Comparison of ENCODE assay signal across 8 cellular contexts in the genomic region with DNA sequence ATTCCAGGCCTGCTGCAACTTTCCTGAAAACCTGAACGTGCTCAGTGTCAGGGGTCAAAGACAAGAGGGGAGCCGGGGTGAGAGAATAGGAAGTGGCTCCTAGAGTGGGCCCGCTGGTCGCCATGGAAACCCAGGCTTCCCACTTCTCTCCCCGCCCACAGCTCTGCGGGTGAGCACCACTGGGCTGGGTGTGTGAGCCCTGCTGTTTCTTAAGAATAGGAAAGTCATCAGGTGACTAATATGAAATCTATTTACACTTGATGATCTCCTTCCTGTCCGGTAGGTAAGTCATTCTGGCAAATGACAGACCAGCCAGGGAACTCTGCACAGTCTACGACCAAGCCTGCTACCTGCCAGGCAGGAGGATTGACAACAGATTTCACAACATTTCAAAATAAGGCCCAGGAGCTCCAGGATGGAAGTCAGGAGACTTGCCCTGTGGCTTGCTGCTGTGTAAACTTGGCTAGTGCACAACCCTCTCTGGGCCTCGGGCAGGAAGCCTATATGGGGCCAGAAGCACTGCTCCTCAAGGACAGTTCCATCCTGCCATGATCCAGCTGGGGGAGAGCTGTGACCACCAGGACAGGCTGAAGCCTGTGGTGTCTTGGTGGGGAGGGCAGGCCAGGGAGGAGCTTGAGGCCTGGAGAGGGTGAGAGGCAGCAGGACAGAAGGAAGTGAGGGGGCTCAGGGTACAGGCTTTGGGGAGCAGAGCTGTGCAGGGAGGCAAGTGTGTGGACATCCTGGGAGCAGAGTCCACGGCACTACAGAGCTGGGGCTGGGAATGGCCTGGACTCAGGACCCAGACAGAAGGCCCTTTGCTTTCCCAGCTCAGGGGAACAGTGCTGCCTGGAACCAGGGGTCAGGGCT.
DNase-seq lines count a peak whose midpoint lies in the region; ATAC-seq lines count a peak whose summit lies in the region.

No MANE protein-coding gene starts in this region.

- ATAC-seq in GM21515 (IDR thresholded peaks at IDR 0.05; ENCODE audit: unreplicated experiment) = peak; percentile 62
- ATAC-seq in esophagus mucosa = peak; percentile 81

- DNase-seq in ELF-1 (ENCODE audit: low read depth, low spot score) = peak; percentile 65
- DNase-seq in HS-5 (ENCODE audit: low read depth) = peak; percentile 84
- peak; percentile 46 for DNase-seq in UCSD-AML1 (lab: John Stamatoyannopoulos, UW; ENCODE audit: unreplicated experiment)
- peak; percentile 75 for DNase-seq in non-pigmented ciliary epithelial cell (ENCODE audit: low read depth)
- no peak for DNase-seq in NCI-H774 (lab: John Stamatoyannopoulos, UW)
- no peak for DNase-seq in superior temporal gyrus (ENCODE audit: extremely low spot score)

Comparison
In these comparisons a context has a peak if more than half of its experiments do, and no peak if none do; other contexts are left out.
1. DNase-seq: peak in ELF-1 (single experiment), HS-5 (single experiment), UCSD-AML1 (single experiment) and non-pigmented ciliary epithelial cell (single experiment); none in NCI-H774 (single experiment) and superior temporal gyrus (single experiment).